ENCODE assay signal across 1 cellular context in the genomic region with DNA sequence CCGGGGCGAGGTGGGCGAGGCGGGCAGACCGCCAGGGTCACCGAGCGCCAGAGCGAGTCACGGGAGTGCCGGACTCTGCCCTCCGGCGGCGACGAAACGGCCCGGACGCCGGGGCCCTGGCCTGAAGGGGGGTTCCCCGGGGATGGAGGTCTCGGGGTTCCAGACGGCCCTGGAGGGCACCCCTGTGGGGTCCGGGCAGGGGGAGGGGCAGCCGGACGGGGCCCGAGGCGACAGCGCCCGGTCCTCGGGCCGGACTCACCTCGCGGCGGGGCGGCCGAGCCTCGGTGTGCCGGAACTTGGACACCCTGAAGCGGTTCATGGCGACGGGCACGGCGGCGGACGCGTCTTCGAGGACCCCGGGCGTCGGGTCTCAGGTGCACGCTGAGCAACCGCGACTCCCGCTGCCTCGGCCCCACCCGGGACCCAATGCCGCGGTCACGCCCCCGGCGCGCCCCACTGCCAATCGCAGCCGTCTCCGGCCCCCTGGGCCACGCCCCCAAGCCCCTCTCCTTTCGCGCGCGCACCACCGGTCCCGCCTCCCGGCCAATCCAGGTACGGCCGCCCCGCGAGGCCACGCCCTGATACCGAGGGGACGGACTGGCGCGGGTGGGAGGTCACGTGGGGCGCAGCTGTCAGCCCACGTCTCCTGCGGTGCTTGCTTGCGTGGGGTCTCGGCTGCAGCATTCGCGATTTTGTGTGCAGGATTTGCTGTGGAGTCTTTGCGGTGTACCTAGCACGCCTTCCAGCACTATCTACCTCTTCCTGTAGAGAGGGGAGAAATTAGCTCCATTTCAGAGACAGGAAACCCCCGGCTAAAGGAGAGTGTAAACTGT.
A peak's percentile ranks its signal among the peaks of the same experiment; 100 is the strongest.
TF ChIP-seq lines count a peak whose summit lies in the region.

A gene (minus strand): TSS at position 397 of the 833 bp plus-strand sequence. CDS start 78 bp downstream, at position 319.

TF ChIP-seq in K562, 482 proteins besides CTCF, POLR2A, EP300 and RAD21 (continued from another document and continues in another):
- TF ChIP-seq ZBTB17 (CRISPR knock-in tag; IDR thresholded peaks at IDR 0.05) (no peak), SMAD1 (IDR thresholded peaks at IDR 0.05; ENCODE audit: low read depth, low read length, partially characterized antibody) (no peak), MECOM (CRISPR knock-in tag; IDR thresholded peaks at IDR 0.05) (no peak), SMARCA5 (IDR thresholded peaks at IDR 0.05) (no peak), RBM25 (IDR thresholded peaks at IDR 0.05; ENCODE audit: low read depth, low read length, severe bottlenecking) (peak; percentile 90), NR4A1 (CRISPR knock-in tag; IDR thresholded peaks at IDR 0.05) (peak; percentile 25; the same call in 1 of the 2 replicates), NR4A1 (tag; IDR thresholded peaks at IDR 0.05) (no peak), HDGF (IDR thresholded peaks at IDR 0.05) (no peak), TSC22D4 (tag; IDR thresholded peaks at IDR 0.05) (no peak), C11orf30 (IDR thresholded peaks at IDR 0.05; ENCODE audit: low read depth) (no peak), HDAC2 (IDR thresholded peaks at IDR 0.05) (peak; percentile 70; the same call in 1 of the 2 replicates), CCNT2 (IDR thresholded peaks at IDR 0.05; ENCODE audit: borderline replicate concordance, extremely low read depth, insufficient read length, low read depth, low read length) (peak; percentile 38), NONO (IDR thresholded peaks at IDR 0.05; ENCODE audit: low read depth in 2 of 2, low read length in 1 of 2) (0 out of 4 replicates have a peak, but pooled peaks of 1 of the 2 experiments have one; percentile 24), ILK (tag; IDR thresholded peaks at IDR 0.05; ENCODE audit: borderline replicate concordance, low read depth) (no peak), ZNF12 (CRISPR knock-in tag; IDR thresholded peaks at IDR 0.05) (no peak), PHF8 (IDR thresholded peaks at IDR 0.05; ENCODE audit: borderline replicate concordance, low read length) (peak; percentile 62; the same call in 1 of the 2 replicates), MEIS2 (IDR thresholded peaks at IDR 0.05; ENCODE audit: partially characterized antibody) (peak; percentile 65), BMI1 (IDR thresholded peaks at IDR 0.05; ENCODE audit: low read length) (no peak), MYC (IDR thresholded peaks at IDR 0.05; ENCODE audit: low read depth, low read length) (peak; percentile 38; the same call in 1 of the 2 replicates), MYC (CRISPR knock-in tag; IDR thresholded peaks at IDR 0.05; ENCODE audit: borderline replicate concordance, low read depth) (no peak), BCL6 (CRISPR knock-in tag; IDR thresholded peaks at IDR 0.05) (no peak), ZNF79 (CRISPR knock-in tag; IDR thresholded peaks at IDR 0.05; ENCODE audit: low read depth) (no peak), CXXC5 (CRISPR knock-in tag; IDR thresholded peaks at IDR 0.05) (peak; percentile 74), RB1 (IDR thresholded peaks at IDR 0.05; ENCODE audit: low read depth) (peak; percentile 95; the same call in 1 of the 2 replicates), BHLHE40 (IDR thresholded peaks at IDR 0.05; ENCODE audit: low read length) (peak; percentile 87), L3MBTL2 (IDR thresholded peaks at IDR 0.05) (peak; percentile 94), PHF20 (IDR thresholded peaks at IDR 0.05; ENCODE audit: partially characterized antibody) (no peak), RBFOX2 (IDR thresholded peaks at IDR 0.05; ENCODE audit: low read depth, low read length) (peak; percentile 85), ZFP30 (CRISPR knock-in tag; IDR thresholded peaks at IDR 0.05; ENCODE audit: borderline replicate concordance) (no peak), ZNF311 (CRISPR knock-in tag; IDR thresholded peaks at IDR 0.05) (no peak), ZNF41 (CRISPR knock-in tag; conservative IDR thresholded peaks at IDR 0.05) (no peak), ZSCAN32 (CRISPR knock-in tag; IDR thresholded peaks at IDR 0.05) (no peak), ZNF224 (CRISPR knock-in tag; IDR thresholded peaks at IDR 0.05) (no peak), SOX6 (IDR thresholded peaks at IDR 0.05) (no peak), KDM2B (CRISPR knock-in tag; IDR thresholded peaks at IDR 0.05) (no peak), EHMT2 (IDR thresholded peaks at IDR 0.05) (no peak), EGR1 (conservative IDR thresholded peaks at IDR 0.05) (peak; percentile 74), CBX5 (IDR thresholded peaks at IDR 0.05; ENCODE audit: borderline replicate concordance, low read depth) (no peak)
- TF ChIP-seq, protein P1, sequence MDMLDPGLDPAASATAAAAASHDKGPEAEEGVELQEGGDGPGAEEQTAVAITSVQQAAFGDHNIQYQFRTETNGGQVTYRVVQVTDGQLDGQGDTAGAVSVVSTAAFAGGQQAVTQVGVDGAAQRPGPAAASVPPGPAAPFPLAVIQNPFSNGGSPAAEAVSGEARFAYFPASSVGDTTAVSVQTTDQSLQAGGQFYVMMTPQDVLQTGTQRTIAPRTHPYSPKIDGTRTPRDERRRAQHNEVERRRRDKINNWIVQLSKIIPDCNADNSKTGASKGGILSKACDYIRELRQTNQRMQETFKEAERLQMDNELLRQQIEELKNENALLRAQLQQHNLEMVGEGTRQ (CRISPR knock-in tag; IDR thresholded peaks at IDR 0.05) = peak; percentile 99
- TF ChIP-seq, protein P2, sequence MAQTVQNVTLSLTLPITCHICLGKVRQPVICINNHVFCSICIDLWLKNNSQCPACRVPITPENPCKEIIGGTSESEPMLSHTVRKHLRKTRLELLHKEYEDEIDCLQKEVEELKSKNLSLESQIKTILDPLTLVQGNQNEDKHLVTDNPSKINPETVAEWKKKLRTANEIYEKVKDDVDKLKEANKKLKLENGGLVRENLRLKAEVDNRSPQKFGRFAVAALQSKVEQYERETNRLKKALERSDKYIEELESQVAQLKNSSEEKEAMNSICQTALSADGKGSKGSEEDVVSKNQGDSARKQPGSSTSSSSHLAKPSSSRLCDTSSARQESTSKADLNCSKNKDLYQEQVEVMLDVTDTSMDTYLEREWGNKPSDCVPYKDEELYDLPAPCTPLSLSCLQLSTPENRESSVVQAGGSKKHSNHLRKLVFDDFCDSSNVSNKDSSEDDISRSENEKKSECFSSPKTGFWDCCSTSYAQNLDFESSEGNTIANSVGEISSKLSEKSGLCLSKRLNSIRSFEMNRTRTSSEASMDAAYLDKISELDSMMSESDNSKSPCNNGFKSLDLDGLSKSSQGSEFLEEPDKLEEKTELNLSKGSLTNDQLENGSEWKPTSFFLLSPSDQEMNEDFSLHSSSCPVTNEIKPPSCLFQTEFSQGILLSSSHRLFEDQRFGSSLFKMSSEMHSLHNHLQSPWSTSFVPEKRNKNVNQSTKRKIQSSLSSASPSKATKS (CRISPR knock-in tag; IDR thresholded peaks at IDR 0.05) = no peak
- TF ChIP-seq, protein P3, sequence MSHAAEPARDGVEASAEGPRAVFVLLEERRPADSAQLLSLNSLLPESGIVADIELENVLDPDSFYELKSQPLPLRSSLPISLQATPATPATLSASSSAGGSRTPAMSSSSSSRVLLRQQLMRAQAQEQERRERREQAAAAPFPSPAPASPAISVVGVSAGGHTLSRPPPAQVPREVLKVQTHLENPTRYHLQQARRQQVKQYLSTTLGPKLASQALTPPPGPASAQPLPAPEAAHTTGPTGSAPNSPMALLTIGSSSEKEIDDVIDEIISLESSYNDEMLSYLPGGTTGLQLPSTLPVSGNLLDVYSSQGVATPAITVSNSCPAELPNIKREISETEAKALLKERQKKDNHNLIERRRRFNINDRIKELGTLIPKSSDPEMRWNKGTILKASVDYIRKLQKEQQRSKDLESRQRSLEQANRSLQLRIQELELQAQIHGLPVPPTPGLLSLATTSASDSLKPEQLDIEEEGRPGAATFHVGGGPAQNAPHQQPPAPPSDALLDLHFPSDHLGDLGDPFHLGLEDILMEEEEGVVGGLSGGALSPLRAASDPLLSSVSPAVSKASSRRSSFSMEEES (CRISPR knock-in tag; IDR thresholded peaks at IDR 0.05) = peak; percentile 97
- TF ChIP-seq, protein P4, sequence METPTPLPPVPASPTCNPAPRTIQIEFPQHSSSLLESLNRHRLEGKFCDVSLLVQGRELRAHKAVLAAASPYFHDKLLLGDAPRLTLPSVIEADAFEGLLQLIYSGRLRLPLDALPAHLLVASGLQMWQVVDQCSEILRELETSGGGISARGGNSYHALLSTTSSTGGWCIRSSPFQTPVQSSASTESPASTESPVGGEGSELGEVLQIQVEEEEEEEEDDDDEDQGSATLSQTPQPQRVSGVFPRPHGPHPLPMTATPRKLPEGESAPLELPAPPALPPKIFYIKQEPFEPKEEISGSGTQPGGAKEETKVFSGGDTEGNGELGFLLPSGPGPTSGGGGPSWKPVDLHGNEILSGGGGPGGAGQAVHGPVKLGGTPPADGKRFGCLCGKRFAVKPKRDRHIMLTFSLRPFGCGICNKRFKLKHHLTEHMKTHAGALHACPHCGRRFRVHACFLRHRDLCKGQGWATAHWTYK (CRISPR knock-in tag; IDR thresholded peaks at IDR 0.05) = peak; percentile 16; the same call in 1 of the 2 replicates
- TF ChIP-seq, protein P5, sequence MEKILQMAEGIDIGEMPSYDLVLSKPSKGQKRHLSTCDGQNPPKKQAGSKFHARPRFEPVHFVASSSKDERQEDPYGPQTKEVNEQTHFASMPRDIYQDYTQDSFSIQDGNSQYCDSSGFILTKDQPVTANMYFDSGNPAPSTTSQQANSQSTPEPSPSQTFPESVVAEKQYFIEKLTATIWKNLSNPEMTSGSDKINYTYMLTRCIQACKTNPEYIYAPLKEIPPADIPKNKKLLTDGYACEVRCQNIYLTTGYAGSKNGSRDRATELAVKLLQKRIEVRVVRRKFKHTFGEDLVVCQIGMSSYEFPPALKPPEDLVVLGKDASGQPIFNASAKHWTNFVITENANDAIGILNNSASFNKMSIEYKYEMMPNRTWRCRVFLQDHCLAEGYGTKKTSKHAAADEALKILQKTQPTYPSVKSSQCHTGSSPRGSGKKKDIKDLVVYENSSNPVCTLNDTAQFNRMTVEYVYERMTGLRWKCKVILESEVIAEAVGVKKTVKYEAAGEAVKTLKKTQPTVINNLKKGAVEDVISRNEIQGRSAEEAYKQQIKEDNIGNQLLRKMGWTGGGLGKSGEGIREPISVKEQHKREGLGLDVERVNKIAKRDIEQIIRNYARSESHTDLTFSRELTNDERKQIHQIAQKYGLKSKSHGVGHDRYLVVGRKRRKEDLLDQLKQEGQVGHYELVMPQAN (IDR thresholded peaks at IDR 0.05; ENCODE audit: borderline replicate concordance) = peak; percentile 69; the same call in 1 of the 2 replicates
- TF ChIP-seq, protein P6, sequence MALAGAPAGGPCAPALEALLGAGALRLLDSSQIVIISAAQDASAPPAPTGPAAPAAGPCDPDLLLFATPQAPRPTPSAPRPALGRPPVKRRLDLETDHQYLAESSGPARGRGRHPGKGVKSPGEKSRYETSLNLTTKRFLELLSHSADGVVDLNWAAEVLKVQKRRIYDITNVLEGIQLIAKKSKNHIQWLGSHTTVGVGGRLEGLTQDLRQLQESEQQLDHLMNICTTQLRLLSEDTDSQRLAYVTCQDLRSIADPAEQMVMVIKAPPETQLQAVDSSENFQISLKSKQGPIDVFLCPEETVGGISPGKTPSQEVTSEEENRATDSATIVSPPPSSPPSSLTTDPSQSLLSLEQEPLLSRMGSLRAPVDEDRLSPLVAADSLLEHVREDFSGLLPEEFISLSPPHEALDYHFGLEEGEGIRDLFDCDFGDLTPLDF (CRISPR knock-in tag; IDR thresholded peaks at IDR 0.05) = peak; percentile 97
- TF ChIP-seq, protein P7, sequence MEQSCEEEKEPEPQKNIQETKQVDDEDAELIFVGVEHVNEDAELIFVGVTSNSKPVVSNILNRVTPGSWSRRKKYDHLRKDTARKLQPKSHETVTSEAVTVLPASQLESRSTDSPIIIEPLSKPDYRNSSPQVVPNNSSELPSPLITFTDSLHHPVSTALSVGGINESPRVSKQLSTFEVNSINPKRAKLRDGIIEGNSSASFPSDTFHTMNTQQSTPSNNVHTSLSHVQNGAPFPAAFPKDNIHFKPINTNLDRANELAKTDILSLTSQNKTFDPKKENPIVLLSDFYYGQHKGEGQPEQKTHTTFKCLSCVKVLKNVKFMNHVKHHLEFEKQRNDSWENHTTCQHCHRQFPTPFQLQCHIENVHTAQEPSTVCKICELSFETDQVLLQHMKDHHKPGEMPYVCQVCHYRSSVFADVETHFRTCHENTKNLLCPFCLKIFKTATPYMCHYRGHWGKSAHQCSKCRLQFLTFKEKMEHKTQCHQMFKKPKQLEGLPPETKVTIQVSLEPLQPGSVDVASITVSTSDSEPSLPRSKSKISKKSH (CRISPR knock-in tag; IDR thresholded peaks at IDR 0.05) = no peak
- TF ChIP-seq, protein P8, sequence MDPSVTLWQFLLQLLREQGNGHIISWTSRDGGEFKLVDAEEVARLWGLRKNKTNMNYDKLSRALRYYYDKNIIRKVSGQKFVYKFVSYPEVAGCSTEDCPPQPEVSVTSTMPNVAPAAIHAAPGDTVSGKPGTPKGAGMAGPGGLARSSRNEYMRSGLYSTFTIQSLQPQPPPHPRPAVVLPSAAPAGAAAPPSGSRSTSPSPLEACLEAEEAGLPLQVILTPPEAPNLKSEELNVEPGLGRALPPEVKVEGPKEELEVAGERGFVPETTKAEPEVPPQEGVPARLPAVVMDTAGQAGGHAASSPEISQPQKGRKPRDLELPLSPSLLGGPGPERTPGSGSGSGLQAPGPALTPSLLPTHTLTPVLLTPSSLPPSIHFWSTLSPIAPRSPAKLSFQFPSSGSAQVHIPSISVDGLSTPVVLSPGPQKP (CRISPR knock-in tag; IDR thresholded peaks at IDR 0.05) = no peak
- TF ChIP-seq, protein P9, sequence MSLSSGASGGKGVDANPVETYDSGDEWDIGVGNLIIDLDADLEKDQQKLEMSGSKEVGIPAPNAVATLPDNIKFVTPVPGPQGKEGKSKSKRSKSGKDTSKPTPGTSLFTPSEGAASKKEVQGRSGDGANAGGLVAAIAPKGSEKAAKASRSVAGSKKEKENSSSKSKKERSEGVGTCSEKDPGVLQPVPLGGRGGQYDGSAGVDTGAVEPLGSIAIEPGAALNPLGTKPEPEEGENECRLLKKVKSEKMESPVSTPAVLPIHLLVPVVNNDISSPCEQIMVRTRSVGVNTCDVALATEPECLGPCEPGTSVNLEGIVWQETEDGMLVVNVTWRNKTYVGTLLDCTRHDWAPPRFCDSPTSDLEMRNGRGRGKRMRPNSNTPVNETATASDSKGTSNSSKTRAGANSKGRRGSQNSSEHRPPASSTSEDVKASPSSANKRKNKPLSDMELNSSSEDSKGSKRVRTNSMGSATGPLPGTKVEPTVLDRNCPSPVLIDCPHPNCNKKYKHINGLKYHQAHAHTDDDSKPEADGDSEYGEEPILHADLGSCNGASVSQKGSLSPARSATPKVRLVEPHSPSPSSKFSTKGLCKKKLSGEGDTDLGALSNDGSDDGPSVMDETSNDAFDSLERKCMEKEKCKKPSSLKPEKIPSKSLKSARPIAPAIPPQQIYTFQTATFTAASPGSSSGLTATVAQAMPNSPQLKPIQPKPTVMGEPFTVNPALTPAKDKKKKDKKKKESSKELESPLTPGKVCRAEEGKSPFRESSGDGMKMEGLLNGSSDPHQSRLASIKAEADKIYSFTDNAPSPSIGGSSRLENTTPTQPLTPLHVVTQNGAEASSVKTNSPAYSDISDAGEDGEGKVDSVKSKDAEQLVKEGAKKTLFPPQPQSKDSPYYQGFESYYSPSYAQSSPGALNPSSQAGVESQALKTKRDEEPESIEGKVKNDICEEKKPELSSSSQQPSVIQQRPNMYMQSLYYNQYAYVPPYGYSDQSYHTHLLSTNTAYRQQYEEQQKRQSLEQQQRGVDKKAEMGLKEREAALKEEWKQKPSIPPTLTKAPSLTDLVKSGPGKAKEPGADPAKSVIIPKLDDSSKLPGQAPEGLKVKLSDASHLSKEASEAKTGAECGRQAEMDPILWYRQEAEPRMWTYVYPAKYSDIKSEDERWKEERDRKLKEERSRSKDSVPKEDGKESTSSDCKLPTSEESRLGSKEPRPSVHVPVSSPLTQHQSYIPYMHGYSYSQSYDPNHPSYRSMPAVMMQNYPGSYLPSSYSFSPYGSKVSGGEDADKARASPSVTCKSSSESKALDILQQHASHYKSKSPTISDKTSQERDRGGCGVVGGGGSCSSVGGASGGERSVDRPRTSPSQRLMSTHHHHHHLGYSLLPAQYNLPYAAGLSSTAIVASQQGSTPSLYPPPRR (CRISPR knock-in tag; IDR thresholded peaks at IDR 0.05; ENCODE audit: borderline replicate concordance) = 0 out of 2 replicates have a peak, but pooled peaks have one; percentile 14
